In genomic region chr2:241637233-241638062, GRCh38 we compare ENCODE assay signal across 8 cellular contexts. TPM values are rescaled to one million over a fixed set of nuclear protein-coding genes. Genes with fewer than 3 reads are reported as not detected.
DNase-seq lines count a peak whose midpoint lies in the region; ATAC-seq and TF ChIP-seq lines count a peak whose summit lies in the region.

TSS of gene ATG4B (plus strand) at chr2:241637693. CDS start at chr2:241637715, 22 bp downstream.

- H3K36me3 Mint-ChIP-seq in nephron progenitor cell (ENCODE audit: low read depth) = peaks cover 39% of the 10 kb centered on the region

- H3K4me1 ChIP-seq in Karpas-422 (ENCODE audit: low read length) (peaks cover 22% of the 10 kb centered on the region), stomach (peaks cover 35 to 70% (median 52%) of the 10 kb centered on the region in 4 donors)

- H3K27me3 ChIP-seq in Karpas-422 (ENCODE audit: low read length) = no peaks in the 10 kb centered on the region
- no peaks in the 10 kb centered on the region for H3K27me3 ChIP-seq in stomach

- H4K20me1 ChIP-seq in Karpas-422 (ENCODE audit: insufficient read depth, low read depth, low read length) = peaks cover 4% of the 10 kb centered on the region; the same call in 1 of the 2 replicates

- H3K36me3 ChIP-seq in Karpas-422 (ENCODE audit: insufficient read depth, low read length) (peaks cover 21% of the 10 kb centered on the region), stomach (peaks cover 7 to 25% (median 17%) of the 10 kb centered on the region in 4 donors)

- no peaks in the 10 kb centered on the region for H3K27me3 Mint-ChIP-seq in nephron progenitor cell (ENCODE audit: low read depth, poor library complexity)

- peaks cover 89% of the 10 kb centered on the region for H3K79me2 ChIP-seq in Karpas-422 (ENCODE audit: low read length)

- TF ChIP-seq POLR2A in stomach (IDR thresholded peaks at IDR 0.05) = no peak

- H3K9me3 Mint-ChIP-seq in nephron progenitor cell = no peaks in the 10 kb centered on the region

- TF ChIP-seq CTCF in nephron progenitor cell (IDR thresholded peaks at IDR 0.05) (no peak), stomach (IDR thresholded peaks at IDR 0.05) (no peak)

- H2AFZ ChIP-seq in Karpas-422 (ENCODE audit: low read length) = peak within 1 kb of the TSS; percentile 91; the same call in 1 of the 2 replicates

- H3K9me3 ChIP-seq in Karpas-422 (ENCODE audit: low read length) (no peaks in the 10 kb centered on the region), stomach (no peaks in the 10 kb centered on the region)

- DNase-seq in Daoy (ENCODE audit: low read depth) = peak; percentile 87
- DNase-seq in Karpas-422 = peak; percentile 93
- DNase-seq in SHP77 (lab: John Stamatoyannopoulos, UW) = peak; percentile 64 to 79
- DNase-seq in activated effector memory CD4-positive, alpha-beta T cell treated with anti-CD3 and anti-CD28 coated beads, Interleukin-2, amount 50 U/mL, for 16 hours = peak; percentile 93
- peak; percentile 77 for DNase-seq in fibroblast of the conjunctiva (ENCODE audit: low read depth)
- peak; percentile 79 for DNase-seq in nephron progenitor cell
- DNase-seq in stomach = peak; percentile 88

- ATAC-seq in GM21786 (IDR thresholded peaks at IDR 0.05; ENCODE audit: unreplicated experiment) = peak; percentile 64

- H3K4me1 Mint-ChIP-seq in nephron progenitor cell = peaks cover 59% of the 10 kb centered on the region

- H3K9ac ChIP-seq in Karpas-422 (ENCODE audit: low read length) = peak within 1 kb of the TSS; percentile 94

- TF ChIP-seq EP300 in stomach (IDR thresholded peaks at IDR 0.05) = no peak

- H3K4me2 ChIP-seq in Karpas-422 (ENCODE audit: low read depth, low read length, poor library complexity, severe bottlenecking) = peak within 1 kb of the TSS; percentile 95

- H3K4me3 ChIP-seq in Karpas-422 (ENCODE audit: low read length) (peak within 1 kb of the TSS; percentile 99), stomach (peak within 1 kb of the TSS; percentile 88 to 100 (median 98))

- H3K9me2 ChIP-seq in Karpas-422 (replicated peaks; ENCODE audit: insufficient read depth, low read length) = no peaks in the 10 kb centered on the region

- H3K27ac ChIP-seq in Karpas-422 (ENCODE audit: low read length) (peak within 1 kb of the TSS; percentile 75), stomach (peak within 1 kb of the TSS; percentile 94 to 100 (median 100))

- 0 to 1% (median 0%) methylated on average over 9 to 123 of the region's 123 CpGs for WGBS in stomach, 5 donors

- intact Hi-C loops in stomach (cut with DNase I; ENCODE audit: low total_unique reads) = no loop called here

- H3K27ac Mint-ChIP-seq in nephron progenitor cell = peak within 1 kb of the TSS; percentile 83

- H3K4me3 Mint-ChIP-seq in nephron progenitor cell = peak within 1 kb of the TSS; percentile 98

RNA-seq across cellular contexts. Expression of gene ATG4B, which starts in this region (rescaled TPM):
- 72.9 and 92.6 TPM in 2 replicates for total RNA-seq in Daoy (2014; rRNA removed; shearing (Covaris generic))
- 63.9 and 66.6 TPM in 2 replicates for total RNA-seq in Karpas-422 (2014; rRNA removed; shearing (Covaris generic); ENCODE audit: low replicate concordance)
- 100 to 1,000 TPM in 2 of 5 donors, 10 to 100 TPM in 3; 45.5 to 162 (median 98.5) TPM for total RNA-seq in stomach
- 10 to 100 TPM; 31.5 to 42.5 (median 36.7) TPM for polyA plus RNA-seq in stomach

Comparison
In these comparisons a context has a peak if more than half of its experiments do, and no peak if none do; other contexts are left out.
1. Peak in every context shown above with its lines: DNase-seq, ATAC-seq, H3K4me3 ChIP-seq and H3K27ac ChIP-seq.